8 cellular contexts compared by ENCODE assay signal in the genomic region with DNA sequence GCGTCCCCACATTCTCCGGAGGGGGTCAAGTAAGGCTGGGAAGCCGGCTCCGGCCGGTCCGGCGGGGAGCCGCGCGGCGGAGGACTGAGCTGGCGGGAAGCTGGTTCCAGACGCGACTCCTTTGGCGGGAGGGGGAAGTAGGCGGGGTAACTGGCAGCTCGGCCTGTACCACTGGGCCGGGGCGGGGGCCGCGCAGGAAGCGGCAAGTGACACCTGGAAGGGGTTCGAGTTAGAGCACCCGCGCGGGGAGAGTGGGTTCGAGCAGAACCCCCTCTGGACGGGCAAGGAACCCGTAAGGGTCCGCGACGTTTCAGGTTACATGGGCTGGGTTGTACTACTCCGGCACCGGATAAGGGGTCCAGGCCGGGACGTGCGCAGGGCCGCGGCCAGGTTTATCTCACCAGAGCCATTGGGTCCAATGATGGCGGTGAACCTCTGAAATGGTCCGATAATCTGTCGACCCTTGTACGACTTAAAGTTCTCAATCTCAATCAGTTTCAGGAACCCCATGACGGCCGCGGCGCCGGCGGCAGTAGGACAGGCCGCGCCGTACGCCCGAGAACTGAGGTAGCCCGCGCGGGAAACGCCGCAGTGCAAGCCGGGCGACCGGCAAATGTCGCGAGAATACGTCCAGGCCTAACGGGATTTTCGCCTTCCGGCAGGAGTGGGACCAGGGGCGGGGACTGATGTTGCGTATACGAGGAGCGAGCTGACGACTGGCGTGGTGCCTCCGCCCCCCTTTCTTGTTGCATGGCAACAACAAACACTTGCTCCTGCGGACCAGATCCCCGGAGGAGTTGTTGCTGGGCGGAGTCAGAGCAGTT. TPM values are rescaled to one million over a fixed set of nuclear protein-coding genes. Genes with fewer than 3 reads are reported as not detected.
DNase-seq lines count a peak whose midpoint lies in the region; ATAC-seq, FAIRE-seq and TF ChIP-seq lines count a peak whose summit lies in the region.

A gene (plus strand): TSS at position 783 of the 824 bp plus-strand sequence. CDS start 3,404 bp downstream, outside the sequence.
A gene (minus strand): TSS at position 564 of the 824 bp plus-strand sequence. CDS start 54 bp downstream, at position 510.

- H3K36me3 ChIP-seq in naive thymus-derived CD4-positive, alpha-beta T cell (ENCODE audit: control insufficient read depth in 2 of 3, insufficient read depth in 3 of 3, low read length in 3 of 3): no peaks in the 10 kb centered on the region

- TF ChIP-seq POLR2A in H54 (IDR thresholded peaks at IDR 0.05; ENCODE audit: low read depth, low read length): peak; percentile 60

- no peak for FAIRE-seq in H54 (lab: Jason Lieb, UNC)

- peaks cover 10 to 15% of the 10 kb centered on the region in 2 donors for H3K4me1 ChIP-seq in naive thymus-derived CD4-positive, alpha-beta T cell (ENCODE audit: control insufficient read depth in 2 of 2, insufficient read depth in 2 of 2, low read length in 2 of 2)

- ATAC-seq in naive thymus-derived CD4-positive, alpha-beta T cell: peak; percentile 92
- peak; percentile 97 for ATAC-seq in stimulated activated memory B cell treated with anti-CD40 and anti-IgM and Interleukin-4, amounts not matched to agents 10 μg/mL and 1 μg/mL and 100 μg/mL, for 72 hours

- DNase-seq in ELF-1 (ENCODE audit: low read depth, low spot score): peak; percentile 100
- peak; percentile 55 for DNase-seq in H54 (ENCODE audit: insufficient read length, low spot score)
- DNase-seq in LoVo (ENCODE audit: low spot score): peak; percentile 87
- peak; percentile 94 for DNase-seq in RWPE1 (ENCODE audit: low spot score)
- DNase-seq in activated T-helper 9 cell treated with anti-CD3 and anti-CD28 coated beads, Interleukin-2, amount 50 U/mL, for 16 hours (ENCODE audit: low read depth): peak; percentile 94
- peak; percentile 98 for DNase-seq in fibroblast of mammary gland (ENCODE audit: low read depth)
- peak; percentile 80 to 99 (median 98) for DNase-seq in naive thymus-derived CD4-positive, alpha-beta T cell

- H3K9me3 ChIP-seq in naive thymus-derived CD4-positive, alpha-beta T cell (ENCODE audit: control insufficient read depth in 2 of 3, low read length in 3 of 3): no peaks in the 10 kb centered on the region

- intact Hi-C loops in naive thymus-derived CD4-positive, alpha-beta T cell (cut with micrococcal nuclease): loop anchor here (1.0 to 5.0 kb wide), 10 partner anchors 12 to 1385 kb away; a partner anchor contains a TSS

- peak within 1 kb of the TSS; percentile 93 to 100 (median 99) for H3K27ac Mint-ChIP-seq in naive thymus-derived CD4-positive, alpha-beta T cell
- peak within 1 kb of the TSS; percentile 88 for H3K27ac Mint-ChIP-seq in stimulated activated memory B cell treated with anti-CD40 and anti-IgM and Interleukin-4, amounts not matched to agents 10 μg/mL and 1 μg/mL and 100 μg/mL, for 72 hours

- TF ChIP-seq CTCF in RWPE1 (conservative IDR thresholded peaks at IDR 0.05; ENCODE audit: low read depth): no peak
- no peak for TF ChIP-seq CTCF in fibroblast of mammary gland (conservative IDR thresholded peaks at IDR 0.05; ENCODE audit: control insufficient read depth, insufficient read depth, low read depth, low read length)

- H3K4me3 ChIP-seq in fibroblast of mammary gland (ENCODE audit: control insufficient read depth, low read depth, low read length): peak within 1 kb of the TSS; percentile 71
- H3K4me3 ChIP-seq in naive thymus-derived CD4-positive, alpha-beta T cell (ENCODE audit: low read length): peak within 1 kb of the TSS; percentile 91

- no peaks in the 10 kb centered on the region for H3K9me3 Mint-ChIP-seq in naive thymus-derived CD4-positive, alpha-beta T cell
- no peaks in the 10 kb centered on the region for H3K9me3 Mint-ChIP-seq in stimulated activated memory B cell treated with anti-CD40 and anti-IgM and Interleukin-4, amounts not matched to agents 10 μg/mL and 1 μg/mL and 100 μg/mL, for 72 hours

- H3K4me3 Mint-ChIP-seq in naive thymus-derived CD4-positive, alpha-beta T cell: peak within 1 kb of the TSS; percentile 89 to 100 (median 96)
- H3K4me3 Mint-ChIP-seq in stimulated activated memory B cell treated with anti-CD40 and anti-IgM and Interleukin-4, amounts not matched to agents 10 μg/mL and 1 μg/mL and 100 μg/mL, for 72 hours: peak within 1 kb of the TSS; percentile 91

- POLR2A ChIA-PET in RWPE1 (lab: Yijun Ruan, JAX; ENCODE audit: low non-redundant PET): interaction anchor here (0.7 kb wide), 1 partner anchor 18 kb away, joined by 3 read pairs; no protein-coding TSS in a partner anchor
- POLR2A ChIA-PET in naive thymus-derived CD4-positive, alpha-beta T cell (lab: Charles Lee): interaction anchor here (0.5 to 2.4 kb wide), 10 partner anchors 10 to 622 kb away, joined by 3 to 20 read pairs (median 4); a partner anchor contains a TSS

- peaks cover 11 to 46% (median 30%) of the 10 kb centered on the region in 7 donors for H3K4me1 Mint-ChIP-seq in naive thymus-derived CD4-positive, alpha-beta T cell
- peaks cover 37% of the 10 kb centered on the region for H3K4me1 Mint-ChIP-seq in stimulated activated memory B cell treated with anti-CD40 and anti-IgM and Interleukin-4, amounts not matched to agents 10 μg/mL and 1 μg/mL and 100 μg/mL, for 72 hours

- H3K36me3 Mint-ChIP-seq in naive thymus-derived CD4-positive, alpha-beta T cell: peaks cover 0 to 7% (median 0%) of the 10 kb centered on the region in 5 donors
- H3K36me3 Mint-ChIP-seq in stimulated activated memory B cell treated with anti-CD40 and anti-IgM and Interleukin-4, amounts not matched to agents 10 μg/mL and 1 μg/mL and 100 μg/mL, for 72 hours: peaks cover 6% of the 10 kb centered on the region

- no peaks in the 10 kb centered on the region for H3K27me3 Mint-ChIP-seq in naive thymus-derived CD4-positive, alpha-beta T cell
- H3K27me3 Mint-ChIP-seq in stimulated activated memory B cell treated with anti-CD40 and anti-IgM and Interleukin-4, amounts not matched to agents 10 μg/mL and 1 μg/mL and 100 μg/mL, for 72 hours: no peaks in the 10 kb centered on the region

- H3K27me3 ChIP-seq in naive thymus-derived CD4-positive, alpha-beta T cell (ENCODE audit: control insufficient read depth in 2 of 2, insufficient read depth in 2 of 2, low read length in 2 of 2): no peaks in the 10 kb centered on the region

- H3K27ac ChIP-seq in RWPE1: peak within 1 kb of the TSS; percentile 94
- peak within 1 kb of the TSS; percentile 91 for H3K27ac ChIP-seq in naive thymus-derived CD4-positive, alpha-beta T cell (ENCODE audit: low read depth, low read length)

- CTCF ChIA-PET in RWPE1 (lab: Yijun Ruan, JAX): interaction anchor here (0.6 kb wide), 1 partner anchor 115 kb away, joined by 3 read pairs; no protein-coding TSS in a partner anchor
- CTCF ChIA-PET in naive thymus-derived CD4-positive, alpha-beta T cell (lab: Charles Lee): interaction anchor here (0.9 to 2.2 kb wide), 2 partner anchors 11 to 14 kb away, joined by 3 to 10 read pairs; no protein-coding TSS in a partner anchor

RNA-seq across cellular contexts. Expression of the first gene that starts in this region (rescaled TPM):
- 1 to 10 TPM; 1.4 to 2.4 (median 1.6) TPM for total RNA-seq in naive thymus-derived CD4-positive, alpha-beta T cell
- polyA plus RNA-seq in naive thymus-derived CD4-positive, alpha-beta T cell: under 1 TPM; 0.26 to 0.62 TPM

RNA-seq across cellular contexts. Expression of the second gene that starts in this region (rescaled TPM):
- 100 to 1,000 TPM in 1 of 5 experiments, 10 to 100 TPM in 4; 53.0 to 108 (median 67.7) TPM for total RNA-seq in naive thymus-derived CD4-positive, alpha-beta T cell
- 10 to 100 TPM; 55.1 to 84.9 TPM for polyA plus RNA-seq in naive thymus-derived CD4-positive, alpha-beta T cell

Comparison
In these comparisons a context has a peak if more than half of its experiments do, and no peak if none do; other contexts are left out.
1. Peak in every context shown above with its lines: DNase-seq, ATAC-seq, H3K4me3 ChIP-seq and H3K27ac ChIP-seq.